Comparison of ENCODE assay signal across 21 cellular contexts in the genomic region with DNA sequence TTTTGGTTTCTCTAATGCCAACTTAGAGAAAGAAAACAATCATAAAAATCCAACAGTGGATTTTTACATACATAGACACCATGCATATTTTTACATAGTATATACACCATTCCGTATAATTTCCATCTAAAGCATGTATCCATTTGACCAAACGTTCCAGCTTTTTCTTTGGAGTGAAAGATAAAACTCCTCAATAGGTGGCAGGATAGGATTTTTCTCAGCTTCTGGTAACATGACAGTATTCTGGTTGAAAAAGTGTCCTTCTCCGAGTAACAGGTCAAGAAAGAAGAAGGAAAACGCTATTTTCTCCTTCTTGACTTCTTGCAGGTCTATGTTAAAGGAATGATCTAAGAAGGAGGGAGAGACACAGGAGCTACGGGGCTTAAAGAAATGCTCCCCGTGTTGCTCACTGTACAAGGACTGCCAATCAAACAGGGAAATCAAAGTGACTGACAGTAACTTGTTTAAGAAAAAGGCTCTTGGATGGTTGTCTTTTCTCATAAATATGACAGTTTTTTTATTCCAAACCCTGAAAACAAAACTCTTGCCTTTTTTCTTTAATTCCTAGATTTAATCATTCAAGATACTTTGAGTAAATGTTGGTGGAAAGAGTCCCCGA. TPM values are rescaled to one million over a fixed set of nuclear protein-coding genes. Genes with fewer than 3 reads are reported as not detected.
"Had no signal": no experiment of that assay in that cellular context is flagged by ENCODE, and none has a peak within 500 bp of the region (broad histone marks: within the 10 kb centered on the region; RNA-seq: fewer than 3 reads in every experiment).

No MANE protein-coding gene starts in this region.

- H3K27me3 ChIP-seq: ascending aorta had no signal

- H3K9me3 ChIP-seq: ascending aorta, esophagus muscularis mucosa, lower lobe of right lung, sigmoid colon, spleen had no signal

- H3K36me3 ChIP-seq: ascending aorta, esophagus muscularis mucosa, lower lobe of right lung, sigmoid colon, spleen had no signal

- H3K4me1 Mint-ChIP-seq: activated naive CD4-positive, alpha-beta T cell treated with anti-CD3 and anti-CD28 coated beads, Interleukin-2, amount 50 U/mL, for 24 hours; natural killer cell had no signal

- H3K4me1 ChIP-seq: ascending aorta, lower lobe of right lung, sigmoid colon had no signal

- FAIRE-seq: bronchial epithelial cell, islet of Langerhans had no signal

- H3K27ac ChIP-seq: ascending aorta, esophagus muscularis mucosa, lower lobe of right lung, sigmoid colon, spleen had no signal

- DNase-seq: activated CD4-positive, alpha-beta T cell treated with anti-CD3 and anti-CD28 coated beads, Interleukin-2, amount 50 U/mL, for 1 hour; activated CD8-positive, alpha-beta memory T cell treated with anti-CD3 and anti-CD28 coated beads, Interleukin-2, amount 50 U/mL, for 48 hours; activated effector memory CD4-positive, alpha-beta T cell treated with anti-CD3 and anti-CD28 coated beads, Interleukin-2, amount 50 U/mL, for 16 hours; activated T-cell treated with anti-CD3 and anti-CD28 coated beads, Interleukin-2, amount 50 U/mL, for 72 hours; cerebellar nuclear complex; effector CD4-positive, alpha-beta T cell; hippocampal formation; left colon; lower lobe of right lung; natural killer cell; sigmoid colon; spleen; stimulated activated CD4-positive, alpha-beta T cell treated with anti-CD3 and anti-CD28 coated beads, Interleukin-4, amount 100 ng/mL, for 4 hours; T-helper 1 cell; T1000 had no signal

- H3K9me3 Mint-ChIP-seq: activated naive CD4-positive, alpha-beta T cell treated with anti-CD3 and anti-CD28 coated beads, Interleukin-2, amount 50 U/mL, for 24 hours; activated T-cell treated with anti-CD3 and anti-CD28 coated beads, Interleukin-2, amount 50 U/mL, for 72 hours; natural killer cell; stimulated activated memory B cell treated with anti-CD40 and anti-IgM and Interleukin-4, amounts not matched to agents 10 μg/mL and 1 μg/mL and 100 μg/mL, for 72 hours had no signal

- H3K4me3 Mint-ChIP-seq: activated naive CD4-positive, alpha-beta T cell treated with anti-CD3 and anti-CD28 coated beads, Interleukin-2, amount 50 U/mL, for 24 hours; activated T-cell treated with anti-CD3 and anti-CD28 coated beads, Interleukin-2, amount 50 U/mL, for 72 hours; natural killer cell; stimulated activated memory B cell treated with anti-CD40 and anti-IgM and Interleukin-4, amounts not matched to agents 10 μg/mL and 1 μg/mL and 100 μg/mL, for 72 hours had no signal

- H3K4me3 ChIP-seq: ascending aorta, esophagus muscularis mucosa, lower lobe of right lung, sigmoid colon, spleen had no signal

- H3K36me3 Mint-ChIP-seq: activated naive CD4-positive, alpha-beta T cell treated with anti-CD3 and anti-CD28 coated beads, Interleukin-2, amount 50 U/mL, for 24 hours; natural killer cell; stimulated activated memory B cell treated with anti-CD40 and anti-IgM and Interleukin-4, amounts not matched to agents 10 μg/mL and 1 μg/mL and 100 μg/mL, for 72 hours had no signal

- H3K27ac Mint-ChIP-seq: activated naive CD4-positive, alpha-beta T cell treated with anti-CD3 and anti-CD28 coated beads, Interleukin-2, amount 50 U/mL, for 24 hours; activated T-cell treated with anti-CD3 and anti-CD28 coated beads, Interleukin-2, amount 50 U/mL, for 72 hours; natural killer cell; stimulated activated memory B cell treated with anti-CD40 and anti-IgM and Interleukin-4, amounts not matched to agents 10 μg/mL and 1 μg/mL and 100 μg/mL, for 72 hours had no signal

RNA-seq across cellular contexts. Expression of gene FLT1, which starts 11.5 kb away (rescaled TPM):
- total RNA-seq: bronchial epithelial cell had no signal
